Comparison of ENCODE assay signal across 27 cellular contexts in genomic region chr1:13818926-13819325, GRCh38.
"Had no signal": no experiment of that assay in that cellular context is flagged by ENCODE, and none has a peak within 500 bp of the region (broad histone marks: within the 10 kb centered on the region; RNA-seq: fewer than 3 reads in every experiment).

No MANE protein-coding gene starts in this region.

- H3K4me3 ChIP-seq: esophagus muscularis mucosa, gastroesophageal sphincter, heart left ventricle, hepatocyte, lung, neural progenitor cell, right lobe of liver, smooth muscle cell, stomach, tibial artery had no signal

- H3K9me3 ChIP-seq: esophagus muscularis mucosa, gastroesophageal sphincter, heart left ventricle, right lobe of liver, stomach, tibial artery had no signal

- H3K27ac ChIP-seq: esophagus muscularis mucosa, gastroesophageal sphincter, heart left ventricle, hepatocyte, neural progenitor cell, parathyroid adenoma, right lobe of liver, stomach, tibial artery had no signal

- H3K9me3 Mint-ChIP-seq: dendritic cell treated with granulocyte-macrophage colony-stimulating factor and Interleukin-4, amounts not matched to agents 40 ng/mL and 50 ng/mL, for 4 days; naive thymus-derived CD4-positive, alpha-beta T cell; nephron; type B pancreatic cell had no signal

- H3K27me3 Mint-ChIP-seq: dendritic cell treated with granulocyte-macrophage colony-stimulating factor and Interleukin-4, amounts not matched to agents 40 ng/mL and 50 ng/mL, for 4 days; naive thymus-derived CD4-positive, alpha-beta T cell; progenitor cell of endocrine pancreas; type B pancreatic cell had no signal

- H3K4me1 Mint-ChIP-seq: nephron, neural progenitor cell had no signal

- DNase-seq: effector memory CD4-positive, alpha-beta T cell; kidney; mesenchymal stem cell; midbrain; naive thymus-derived CD4-positive, alpha-beta T cell; stimulated activated CD4-positive, alpha-beta T cell treated with anti-CD3 and anti-CD28 coated beads, Interleukin-12 subunit alpha, Interleukin-12 subunit beta, amount 100 ng/mL, for 4 hours; stimulated activated CD4-positive, alpha-beta T cell treated with anti-CD3 and anti-CD28 coated beads, Interleukin-1b, Interleukin-23, amount 100 ng/mL, for 48 hours; stimulated activated CD4-positive, alpha-beta T cell treated with anti-CD3 and anti-CD28 coated beads, Interleukin-4, amount 100 ng/mL, for 1 hour; stimulated activated CD8-positive, alpha-beta memory T cell treated with anti-CD3 and anti-CD28 coated beads, Interleukin-4, amount 100 ng/mL, for 48 hours; stimulated activated naive CD4-positive, alpha-beta T cell treated with Interleukin-2 at 50 U/mL for 16 hours; stomach had no signal

- ATAC-seq: gastroesophageal sphincter; heart left ventricle; left lobe of liver; naive thymus-derived CD4-positive, alpha-beta T cell; right lobe of liver had no signal

- H3K4me3 Mint-ChIP-seq: dendritic cell treated with granulocyte-macrophage colony-stimulating factor and Interleukin-4, amounts not matched to agents 40 ng/mL and 50 ng/mL, for 4 days; naive thymus-derived CD4-positive, alpha-beta T cell; nephron; neural progenitor cell; type B pancreatic cell had no signal

- H3K36me3 Mint-ChIP-seq: type B pancreatic cell had no signal

- H3K36me3 ChIP-seq: neural progenitor cell, right lobe of liver had no signal

- H3K27me3 ChIP-seq: esophagus muscularis mucosa, foreskin keratinocyte, gastroesophageal sphincter, heart left ventricle, hepatocyte, neural progenitor cell, right lobe of liver, stomach, tibial artery had no signal

- H3K4me1 ChIP-seq: esophagus muscularis mucosa, gastroesophageal sphincter, neural progenitor cell, parathyroid adenoma, tibial artery had no signal

- H3K27ac Mint-ChIP-seq: dendritic cell treated with granulocyte-macrophage colony-stimulating factor and Interleukin-4, amounts not matched to agents 40 ng/mL and 50 ng/mL, for 4 days; naive thymus-derived CD4-positive, alpha-beta T cell; nephron; neural progenitor cell; progenitor cell of endocrine pancreas; type B pancreatic cell had no signal
